In genomic region chr5:165940541-165940940, GRCh38 we compare ENCODE assay signal across 34 cellular contexts.
"Had no signal": no experiment of that assay in that cellular context is flagged by ENCODE, and none has a peak within 500 bp of the region (broad histone marks: within the 10 kb centered on the region; RNA-seq: fewer than 3 reads in every experiment).

No MANE protein-coding gene starts in this region.

- DNase-seq: Karpas-422, KG1, MG63, MM.1S, MV-4-11, NCI-H1048, NCI-H1092, NCI-H1092 treated with DMSO at 0.1 percent for 48 hours, NCI-H1105, NCI-H1105 treated with DMSO at 0.1 percent for 48 hours, NCI-H1417, NCI-H1417 treated with DMSO at 0.1 percent for 48 hours, NCI-H1436, NCI-H1436 treated with DMSO at 0.1 percent for 48 hours, NCI-H146, NCI-H1694, NCI-H1694 treated with DMSO at 0.1 percent for 48 hours, NCI-H187, NCI-H187 treated with DMSO at 0.1 percent for 48 hours, NCI-H1930, NCI-H2029, NCI-H2029 treated with DMSO at 0.1 percent for 48 hours, NCI-H2081, NCI-H2081 treated with DMSO at 0.1 percent for 48 hours, NCI-H2107, NCI-H2171, NCI-H2171 treated with DMSO at 0.1 percent for 48 hours, NCI-H2227 treated with DMSO at 0.1 percent for 48 hours, NCI-H345, NCI-H446, NCI-H446 treated with DMSO at 0.1 percent for 48 hours, NCI-H510A, NCI-H510A treated with DMSO at 0.1 percent for 48 hours, NCI-H524 had no signal
